1 cellular context compared by ENCODE assay signal in the genomic region with DNA sequence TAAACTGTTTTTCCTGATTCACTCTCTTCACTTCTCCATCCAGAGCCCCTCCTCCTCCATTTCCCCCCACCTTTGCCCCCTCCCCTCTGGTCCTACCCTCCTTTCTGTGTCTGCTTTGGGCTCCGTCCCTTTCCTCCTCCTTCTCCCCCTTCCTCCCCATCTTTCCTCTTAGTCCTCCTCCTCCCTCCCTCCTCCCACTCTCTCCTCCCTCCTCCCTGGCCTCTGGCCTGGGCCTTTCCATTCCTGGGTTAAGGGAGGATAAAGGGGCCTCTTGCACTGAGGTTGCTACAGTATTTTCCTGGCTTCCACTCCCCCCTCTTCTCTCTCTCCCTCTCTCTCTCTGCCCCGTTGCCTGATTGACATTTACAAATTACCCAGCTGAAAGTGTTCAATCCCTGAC.
TF ChIP-seq lines count a peak whose summit lies in the region.

No MANE protein-coding gene starts in this region.

TF ChIP-seq in GM23338, 12 proteins besides CTCF, POLR2A, EP300 and RAD21 (continued from another document):
- TF ChIP-seq, protein P1, sequence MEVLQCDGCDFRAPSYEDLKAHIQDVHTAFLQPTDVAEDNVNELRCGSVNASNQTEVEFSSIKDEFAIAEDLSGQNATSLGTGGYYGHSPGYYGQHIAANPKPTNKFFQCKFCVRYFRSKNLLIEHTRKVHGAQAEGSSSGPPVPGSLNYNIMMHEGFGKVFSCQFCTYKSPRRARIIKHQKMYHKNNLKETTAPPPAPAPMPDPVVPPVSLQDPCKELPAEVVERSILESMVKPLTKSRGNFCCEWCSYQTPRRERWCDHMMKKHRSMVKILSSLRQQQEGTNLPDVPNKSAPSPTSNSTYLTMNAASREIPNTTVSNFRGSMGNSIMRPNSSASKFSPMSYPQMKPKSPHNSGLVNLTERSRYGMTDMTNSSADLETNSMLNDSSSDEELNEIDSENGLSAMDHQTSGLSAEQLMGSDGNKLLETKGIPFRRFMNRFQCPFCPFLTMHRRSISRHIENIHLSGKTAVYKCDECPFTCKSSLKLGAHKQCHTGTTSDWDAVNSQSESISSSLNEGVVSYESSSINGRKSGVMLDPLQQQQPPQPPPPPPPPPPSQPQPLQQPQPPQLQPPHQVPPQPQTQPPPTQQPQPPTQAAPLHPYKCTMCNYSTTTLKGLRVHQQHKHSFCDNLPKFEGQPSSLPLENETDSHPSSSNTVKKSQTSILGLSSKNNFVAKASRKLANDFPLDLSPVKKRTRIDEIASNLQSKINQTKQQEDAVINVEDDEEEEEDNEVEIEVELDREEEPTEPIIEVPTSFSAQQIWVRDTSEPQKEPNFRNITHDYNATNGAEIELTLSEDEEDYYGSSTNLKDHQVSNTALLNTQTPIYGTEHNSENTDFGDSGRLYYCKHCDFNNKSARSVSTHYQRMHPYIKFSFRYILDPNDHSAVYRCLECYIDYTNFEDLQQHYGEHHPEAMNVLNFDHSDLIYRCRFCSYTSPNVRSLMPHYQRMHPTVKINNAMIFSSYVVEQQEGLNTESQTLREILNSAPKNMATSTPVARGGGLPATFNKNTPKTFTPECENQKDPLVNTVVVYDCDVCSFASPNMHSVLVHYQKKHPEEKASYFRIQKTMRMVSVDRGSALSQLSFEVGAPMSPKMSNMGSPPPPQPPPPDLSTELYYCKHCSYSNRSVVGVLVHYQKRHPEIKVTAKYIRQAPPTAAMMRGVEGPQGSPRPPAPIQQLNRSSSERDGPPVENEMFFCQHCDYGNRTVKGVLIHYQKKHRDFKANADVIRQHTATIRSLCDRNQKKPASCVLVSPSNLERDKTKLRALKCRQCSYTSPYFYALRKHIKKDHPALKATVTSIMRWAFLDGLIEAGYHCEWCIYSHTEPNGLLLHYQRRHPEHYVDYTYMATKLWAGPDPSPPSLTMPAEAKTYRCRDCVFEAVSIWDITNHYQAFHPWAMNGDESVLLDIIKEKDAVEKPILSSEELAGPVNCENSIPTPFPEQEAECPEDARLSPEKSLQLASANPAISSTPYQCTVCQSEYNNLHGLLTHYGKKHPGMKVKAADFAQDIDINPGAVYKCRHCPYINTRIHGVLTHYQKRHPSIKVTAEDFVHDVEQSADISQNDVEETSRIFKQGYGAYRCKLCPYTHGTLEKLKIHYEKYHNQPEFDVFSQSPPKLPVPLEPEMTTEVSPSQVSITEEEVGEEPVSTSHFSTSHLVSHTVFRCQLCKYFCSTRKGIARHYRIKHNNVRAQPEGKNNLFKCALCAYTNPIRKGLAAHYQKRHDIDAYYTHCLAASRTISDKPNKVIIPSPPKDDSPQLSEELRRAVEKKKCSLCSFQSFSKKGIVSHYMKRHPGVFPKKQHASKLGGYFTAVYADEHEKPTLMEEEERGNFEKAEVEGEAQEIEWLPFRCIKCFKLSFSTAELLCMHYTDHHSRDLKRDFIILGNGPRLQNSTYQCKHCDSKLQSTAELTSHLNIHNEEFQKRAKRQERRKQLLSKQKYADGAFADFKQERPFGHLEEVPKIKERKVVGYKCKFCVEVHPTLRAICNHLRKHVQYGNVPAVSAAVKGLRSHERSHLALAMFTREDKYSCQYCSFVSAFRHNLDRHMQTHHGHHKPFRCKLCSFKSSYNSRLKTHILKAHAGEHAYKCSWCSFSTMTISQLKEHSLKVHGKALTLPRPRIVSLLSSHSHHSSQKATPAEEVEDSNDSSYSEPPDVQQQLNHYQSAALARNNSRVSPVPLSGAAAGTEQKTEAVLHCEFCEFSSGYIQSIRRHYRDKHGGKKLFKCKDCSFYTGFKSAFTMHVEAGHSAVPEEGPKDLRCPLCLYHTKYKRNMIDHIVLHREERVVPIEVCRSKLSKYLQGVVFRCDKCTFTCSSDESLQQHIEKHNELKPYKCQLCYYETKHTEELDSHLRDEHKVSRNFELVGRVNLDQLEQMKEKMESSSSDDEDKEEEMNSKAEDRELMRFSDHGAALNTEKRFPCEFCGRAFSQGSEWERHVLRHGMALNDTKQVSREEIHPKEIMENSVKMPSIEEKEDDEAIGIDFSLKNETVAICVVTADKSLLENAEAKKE (CRISPR knock-in tag; IDR thresholded peaks at IDR 0.05) = no peak
- TF ChIP-seq, protein P2, sequence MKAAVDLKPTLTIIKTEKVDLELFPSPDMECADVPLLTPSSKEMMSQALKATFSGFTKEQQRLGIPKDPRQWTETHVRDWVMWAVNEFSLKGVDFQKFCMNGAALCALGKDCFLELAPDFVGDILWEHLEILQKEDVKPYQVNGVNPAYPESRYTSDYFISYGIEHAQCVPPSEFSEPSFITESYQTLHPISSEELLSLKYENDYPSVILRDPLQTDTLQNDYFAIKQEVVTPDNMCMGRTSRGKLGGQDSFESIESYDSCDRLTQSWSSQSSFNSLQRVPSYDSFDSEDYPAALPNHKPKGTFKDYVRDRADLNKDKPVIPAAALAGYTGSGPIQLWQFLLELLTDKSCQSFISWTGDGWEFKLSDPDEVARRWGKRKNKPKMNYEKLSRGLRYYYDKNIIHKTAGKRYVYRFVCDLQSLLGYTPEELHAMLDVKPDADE (IDR thresholded peaks at IDR 0.05) = no peak
- no peak for TF ChIP-seq EZH2 (IDR thresholded peaks at IDR 0.05; ENCODE audit: low read depth, unreplicated experiment)
TF ChIP-seq in GM23338: peak in this region for 0.
